ENCODE assay signal across 8 cellular contexts in genomic region chr7:151012921-151013347, GRCh38. TPM values are rescaled to one million over a fixed set of nuclear protein-coding genes. Genes with fewer than 3 reads are reported as not detected.
DNase-seq lines count a peak whose midpoint lies in the region; FAIRE-seq and TF ChIP-seq lines count a peak whose summit lies in the region.

No MANE protein-coding gene starts in this region.

- H3K4me1 Mint-ChIP-seq in astrocyte (ENCODE audit: low read depth, unreplicated experiment) (peaks cover 15% of the 10 kb centered on the region), immature natural killer cell (peaks cover 71 to 76% of the 10 kb centered on the region in 2 donors)

- H3K27ac ChIP-seq in astrocyte (ENCODE audit: low read depth, low read length): no peak overlapping the region

- no peak overlapping the region for H3K4me3 ChIP-seq in astrocyte (ENCODE audit: insufficient read depth, low read depth, low read length)

- H3K79me2 ChIP-seq in astrocyte (ENCODE audit: insufficient read depth, low read length): no peaks in the 10 kb centered on the region

- FAIRE-seq in D721Med (lab: Jason Lieb, UNC) (no peak), astrocyte (lab: Jason Lieb, UNC) (no peak)

- H3K4me2 ChIP-seq in astrocyte (ENCODE audit: low read length): peak overlapping the region; percentile 86

- DNase-seq in D721Med (ENCODE audit: insufficient read length, low spot score) (peak; percentile 73), HuH-7 (ENCODE audit: low spot score) (peak; percentile 94), astrocyte (ENCODE audit: low read depth) (no peak), immature natural killer cell (peak in 1 of 3 donors; percentile 39), NCI-H128 (lab: John Stamatoyannopoulos, UW; ENCODE audit: unreplicated experiment) (no peak), HCEC 1CT (no peak), midbrain (lab: John Stamatoyannopoulos, UW) (no peak), cerebellum (ENCODE audit: low spot score) (no peak)

- TF ChIP-seq CTCF in D721Med (IDR thresholded peaks at IDR 0.05; ENCODE audit: insufficient read depth, missing control alignments): peak; percentile 42
- peak; percentile 54 for TF ChIP-seq CTCF in astrocyte (IDR thresholded peaks at IDR 0.05; ENCODE audit: insufficient read depth, low read depth, low read length)

- peaks cover 2% of the 10 kb centered on the region for H3K9me3 Mint-ChIP-seq in astrocyte (ENCODE audit: unreplicated experiment)
- peaks cover 0 to 2% (median 0%) of the 10 kb centered on the region in 6 donors for H3K9me3 Mint-ChIP-seq in immature natural killer cell

- peaks cover 13% of the 10 kb centered on the region for H3K4me1 ChIP-seq in astrocyte (ENCODE audit: insufficient read depth, low read length)

- H3K9ac ChIP-seq in astrocyte (ENCODE audit: low read length): no peak overlapping the region

- H3K4me3 Mint-ChIP-seq in astrocyte (ENCODE audit: unreplicated experiment): no peak overlapping the region
- H3K4me3 Mint-ChIP-seq in immature natural killer cell: peak overlapping the region; percentile 58 to 88 (median 68)

- H3K27ac Mint-ChIP-seq in astrocyte (ENCODE audit: unreplicated experiment): no peak overlapping the region
- peak overlapping the region; percentile 72 to 98 (median 95) for H3K27ac Mint-ChIP-seq in immature natural killer cell

- H3K36me3 Mint-ChIP-seq in astrocyte (ENCODE audit: low read depth, unreplicated experiment) (peaks cover 12% of the 10 kb centered on the region), immature natural killer cell (no peaks in the 10 kb centered on the region)

- no peaks in the 10 kb centered on the region for H3K9me3 ChIP-seq in astrocyte (ENCODE audit: insufficient read depth, low read depth, low read length)

- H4K20me1 ChIP-seq in astrocyte (ENCODE audit: insufficient read depth, low read length): no peaks in the 10 kb centered on the region

- H3K36me3 ChIP-seq in astrocyte (ENCODE audit: insufficient read depth, low read length): no peaks in the 10 kb centered on the region

- peaks cover 43% of the 10 kb centered on the region for H3K27me3 Mint-ChIP-seq in astrocyte (ENCODE audit: low read depth, unreplicated experiment)
- peaks cover 24 to 36% (median 32%) of the 10 kb centered on the region in 3 donors for H3K27me3 Mint-ChIP-seq in immature natural killer cell (ENCODE audit: low read depth in 3 of 3)

- peaks cover 11% of the 10 kb centered on the region for H3K27me3 ChIP-seq in astrocyte (ENCODE audit: insufficient read depth, low read length)

- H2AFZ ChIP-seq in astrocyte (ENCODE audit: low read depth, low read length): peak overlapping the region; percentile 50

RNA-seq across cellular contexts. Expression of gene ATG9B, which starts 11.4 kb away (rescaled TPM):
- 1.8 and 2.2 TPM in 2 replicates for total RNA-seq in astrocyte
- 1 to 10 TPM in 2 of 3 donors, not detected in 1; 1.9 to 5.7 TPM for polyA plus RNA-seq in immature natural killer cell
- 3.9 TPM for total RNA-seq in cerebellum

RNA-seq across cellular contexts. Expression of gene ABCB8, which starts 15.3 kb away (rescaled TPM):
- 52.2 and 53.3 TPM in 2 replicates for total RNA-seq in astrocyte
- 10 to 100 TPM; 17.6 to 26.5 (median 23.3) TPM for polyA plus RNA-seq in immature natural killer cell
- 35.3 TPM for total RNA-seq in cerebellum

RNA-seq across cellular contexts. Expression of gene NOS3, which starts 22.1 kb away (rescaled TPM):
- total RNA-seq in astrocyte: 1.8 and 2.0 TPM in 2 replicates
- polyA plus RNA-seq in immature natural killer cell: 1 to 10 TPM in 2 of 3 donors, under 1 TPM in 1; 0.21 to 4.9 (median 2.4) TPM
- total RNA-seq in cerebellum: 1.5 TPM

RNA-seq across cellular contexts. Expression of gene KCNH2, which starts 34.8 kb away (rescaled TPM):
- total RNA-seq in astrocyte (4.5 and 4.6 TPM in 2 replicates), cerebellum (14.2 TPM)
- not detected for polyA plus RNA-seq in immature natural killer cell

RNA-seq across cellular contexts. Expression of gene ASIC3, which starts 35.4 kb away (rescaled TPM):
- total RNA-seq in astrocyte: 3.9 and 5.9 TPM in 2 replicates
- polyA plus RNA-seq in immature natural killer cell: not detected
- total RNA-seq in cerebellum: 1.6 TPM

Comparison
In these comparisons a context has a peak if more than half of its experiments do, and no peak if none do; other contexts are left out.
1. DNase-seq: peak in D721Med (single experiment) and HuH-7 (single experiment); none in astrocyte (single experiment), NCI-H128 (single experiment), HCEC 1CT (single experiment), midbrain (single experiment) and cerebellum (single experiment).